11 cellular contexts compared by ENCODE assay signal in genomic region chr3:171481011-171481410, GRCh38. TPM values are rescaled to one million over a fixed set of nuclear protein-coding genes. Genes with fewer than 3 reads are reported as not detected.
DNase-seq lines count a peak whose midpoint lies in the region; ATAC-seq and TF ChIP-seq lines count a peak whose summit lies in the region.
"Had no signal": no experiment of that assay in that cellular context is flagged by ENCODE, and none has a peak within 500 bp of the region (broad histone marks: within the 10 kb centered on the region; RNA-seq: fewer than 3 reads in every experiment).

No MANE protein-coding gene starts in this region.

- H3K9me3 Mint-ChIP-seq in GM23338 (no peaks in the 10 kb centered on the region), glutamatergic neuron (ENCODE audit: unreplicated experiment) (no peaks in the 10 kb centered on the region)
- H3K9me3 Mint-ChIP-seq in activated CD8-positive, alpha-beta T cell treated with anti-CD3 and anti-CD28 coated beads for 36 hours: no peaks in the 10 kb centered on the region
- H3K9me3 Mint-ChIP-seq in stimulated activated effector memory CD8-positive, alpha-beta T cell treated with anti-CD3 and anti-CD28 coated beads, Interleukin-12 subunit alpha, Interleukin-12 subunit beta, amount 100 ng/mL, for 72 hours: no peaks in the 10 kb centered on the region

- no peak overlapping the region for H3K4me3 ChIP-seq in left ventricle myocardium inferior
- no peak overlapping the region for H3K4me3 ChIP-seq in GM23338
- no peak overlapping the region for H3K4me3 ChIP-seq in upper lobe of left lung

- H3K4me1 ChIP-seq in left ventricle myocardium inferior: peaks cover 7% of the 10 kb centered on the region
- H3K4me1 ChIP-seq in GM23338 (ENCODE audit: insufficient read depth): no peaks in the 10 kb centered on the region
- no peaks in the 10 kb centered on the region for H3K4me1 ChIP-seq in upper lobe of left lung

- peak overlapping the region; percentile 16; the same call in 1 of the 2 replicates for H2AFZ ChIP-seq in GM23338

- H3K27ac Mint-ChIP-seq in GM23338 (no peak overlapping the region), glutamatergic neuron (ENCODE audit: unreplicated experiment) (no peak overlapping the region)
- peak overlapping the region; percentile 82 for H3K27ac Mint-ChIP-seq in activated CD8-positive, alpha-beta T cell treated with anti-CD3 and anti-CD28 coated beads for 36 hours
- peak overlapping the region; percentile 1 for H3K27ac Mint-ChIP-seq in stimulated activated effector memory CD8-positive, alpha-beta T cell treated with anti-CD3 and anti-CD28 coated beads, Interleukin-12 subunit alpha, Interleukin-12 subunit beta, amount 100 ng/mL, for 72 hours

- POLR2A ChIA-PET in activated CD8-positive, alpha-beta T cell treated with anti-CD3 and anti-CD28 coated beads for 36 hours (lab: Charles Lee): interaction anchor here (1.8 kb wide), 1 partner anchor 20 kb away, joined by 12 read pairs; the partner anchor contains the start of gene TNIK

- no peak for DNase-seq in Right ventricle myocardium inferior (ENCODE audit: missing footprints)
- DNase-seq in left ventricle myocardium inferior: no peak
- DNase-seq in GM23338 (ENCODE audit: low spot score): no peak
- no peak for DNase-seq in activated CD8-positive, alpha-beta T cell treated with anti-CD3 and anti-CD28 coated beads for 36 hours
- no peak for DNase-seq in stimulated activated effector memory CD8-positive, alpha-beta T cell treated with anti-CD3 and anti-CD28 coated beads, Interleukin-12 subunit alpha, Interleukin-12 subunit beta, amount 100 ng/mL, for 72 hours (ENCODE audit: low spot score in 2 of 2)
- no peak for DNase-seq in upper lobe of left lung
- DNase-seq in glutamatergic neuron: no peak
- DNase-seq in GM13976 (ENCODE audit: low spot score): no peak
- DNase-seq: DMS79 treated with DMSO at 0.1 percent for 48 hours; NCI-H2171 treated with DMSO at 0.1 percent for 48 hours; stimulated activated CD4-positive, alpha-beta T cell treated with anti-CD3 and anti-CD28 coated beads, Interleukin-2, amount 100 ng/mL, for 24 hours had no signal

- CTCF ChIA-PET in activated CD8-positive, alpha-beta T cell treated with anti-CD3 and anti-CD28 coated beads for 36 hours (lab: Charles Lee): interaction anchor here (1.0 to 1.1 kb wide), 2 partner anchors 9 kb away, joined by 3 to 4 read pairs; no protein-coding TSS in a partner anchor

- H3K27ac ChIP-seq in left ventricle myocardium inferior (replicated peaks) (no peak overlapping the region), GM23338 (ENCODE audit: low read depth) (no peak overlapping the region), upper lobe of left lung (no peak overlapping the region)

- no peaks in the 10 kb centered on the region for H3K27me3 ChIP-seq in left ventricle myocardium inferior (ENCODE audit: low read depth)
- no peaks in the 10 kb centered on the region for H3K27me3 ChIP-seq in GM23338 (ENCODE audit: insufficient read depth)
- H3K27me3 ChIP-seq in upper lobe of left lung: no peaks in the 10 kb centered on the region

- no peaks in the 10 kb centered on the region for H3F3A ChIP-seq in GM23338 (replicated peaks; ENCODE audit: low read depth)

- intact Hi-C loops in Right ventricle myocardium inferior (cut with DNase I) (no loop called here), left ventricle myocardium inferior (cut with micrococcal nuclease) (no loop called here)
- intact Hi-C loops in activated CD8-positive, alpha-beta T cell treated with anti-CD3 and anti-CD28 coated beads for 36 hours (cut with micrococcal nuclease): no loop called here

- in situ Hi-C loops in GM13976 (cut with MboI; ENCODE audit: low sequenced_read_pairs, unreplicated experiment): no loop called here

- no peak for TF ChIP-seq CTCF in left ventricle myocardium inferior (IDR thresholded peaks at IDR 0.05; ENCODE audit: borderline replicate concordance)
- no peak for TF ChIP-seq CTCF in GM23338 (conservative IDR thresholded peaks at IDR 0.05; ENCODE audit: low read depth in 2 of 2)
- TF ChIP-seq CTCF in activated CD8-positive, alpha-beta T cell treated with anti-CD3 and anti-CD28 coated beads for 36 hours (IDR thresholded peaks at IDR 0.05): no peak
- no peak for TF ChIP-seq CTCF in upper lobe of left lung (IDR thresholded peaks at IDR 0.05)
- TF ChIP-seq CTCF in glutamatergic neuron (IDR thresholded peaks at IDR 0.05; ENCODE audit: partially characterized antibody, unreplicated experiment): no peak
- no peak for TF ChIP-seq CTCF in GM13976 (IDR thresholded peaks at IDR 0.05; ENCODE audit: borderline replicate concordance, control extremely low read depth, extremely low read depth, insufficient read depth, missing control alignments)

- no peak overlapping the region for H3K4me2 ChIP-seq in GM23338

- no peaks in the 10 kb centered on the region for H3K36me3 ChIP-seq in left ventricle myocardium inferior
- H3K36me3 ChIP-seq in GM23338 (ENCODE audit: insufficient read depth): no peaks in the 10 kb centered on the region
- H3K36me3 ChIP-seq in upper lobe of left lung: no peaks in the 10 kb centered on the region

- no peaks in the 10 kb centered on the region for H3K4me1 Mint-ChIP-seq in GM23338
- H3K4me1 Mint-ChIP-seq in activated CD8-positive, alpha-beta T cell treated with anti-CD3 and anti-CD28 coated beads for 36 hours (ENCODE audit: low read depth): peaks cover 15% of the 10 kb centered on the region
- H3K4me1 Mint-ChIP-seq in stimulated activated effector memory CD8-positive, alpha-beta T cell treated with anti-CD3 and anti-CD28 coated beads, Interleukin-12 subunit alpha, Interleukin-12 subunit beta, amount 100 ng/mL, for 72 hours: peaks cover 13% of the 10 kb centered on the region
- H3K4me1 Mint-ChIP-seq in glutamatergic neuron (ENCODE audit: low read depth, unreplicated experiment): no peaks in the 10 kb centered on the region

- TF ChIP-seq POLR2A in upper lobe of left lung (IDR thresholded peaks at IDR 0.05): no peak

- no peaks in the 10 kb centered on the region for H3K36me3 Mint-ChIP-seq in GM23338 (ENCODE audit: low read depth)
- H3K36me3 Mint-ChIP-seq in activated CD8-positive, alpha-beta T cell treated with anti-CD3 and anti-CD28 coated beads for 36 hours (ENCODE audit: low read depth): no peaks in the 10 kb centered on the region
- H3K36me3 Mint-ChIP-seq in stimulated activated effector memory CD8-positive, alpha-beta T cell treated with anti-CD3 and anti-CD28 coated beads, Interleukin-12 subunit alpha, Interleukin-12 subunit beta, amount 100 ng/mL, for 72 hours: no peaks in the 10 kb centered on the region
- no peaks in the 10 kb centered on the region for H3K36me3 Mint-ChIP-seq in glutamatergic neuron (ENCODE audit: unreplicated experiment)

- no peaks in the 10 kb centered on the region for H3K79me2 ChIP-seq in GM23338 (replicated peaks; ENCODE audit: insufficient read depth)

- H3K9me3 ChIP-seq in left ventricle myocardium inferior (replicated peaks) (peaks cover 5% of the 10 kb centered on the region), upper lobe of left lung (no peaks in the 10 kb centered on the region)

- no peak overlapping the region for H3K4me3 Mint-ChIP-seq in GM23338
- peak overlapping the region; percentile 19 for H3K4me3 Mint-ChIP-seq in activated CD8-positive, alpha-beta T cell treated with anti-CD3 and anti-CD28 coated beads for 36 hours
- peak overlapping the region; percentile 14 for H3K4me3 Mint-ChIP-seq in stimulated activated effector memory CD8-positive, alpha-beta T cell treated with anti-CD3 and anti-CD28 coated beads, Interleukin-12 subunit alpha, Interleukin-12 subunit beta, amount 100 ng/mL, for 72 hours
- no peak overlapping the region for H3K4me3 Mint-ChIP-seq in glutamatergic neuron (ENCODE audit: unreplicated experiment)

- ATAC-seq in Right ventricle myocardium inferior (peak; percentile 56), GM23338 (no peak), upper lobe of left lung (ENCODE audit: low FRiP score in 2 of 2) (no peak)
- ATAC-seq in activated CD8-positive, alpha-beta T cell treated with anti-CD3 and anti-CD28 coated beads for 36 hours: no peak
- no peak for ATAC-seq in stimulated activated effector memory CD8-positive, alpha-beta T cell treated with anti-CD3 and anti-CD28 coated beads, Interleukin-12 subunit alpha, Interleukin-12 subunit beta, amount 100 ng/mL, for 72 hours

- WGBS in upper lobe of left lung, 2 donors: 89 to 95% methylated on average over 1 of the region's 1 CpG

- no peaks in the 10 kb centered on the region for H4K20me1 ChIP-seq in GM23338 (replicated peaks; ENCODE audit: insufficient read depth)

- H3K27me3 Mint-ChIP-seq in GM23338 (ENCODE audit: insufficient read depth, low read depth, poor library complexity) (peaks cover 3% of the 10 kb centered on the region), glutamatergic neuron (ENCODE audit: unreplicated experiment) (peaks cover 1% of the 10 kb centered on the region)
- H3K27me3 Mint-ChIP-seq in activated CD8-positive, alpha-beta T cell treated with anti-CD3 and anti-CD28 coated beads for 36 hours: no peaks in the 10 kb centered on the region

- TF ChIP-seq EP300 in upper lobe of left lung (IDR thresholded peaks at IDR 0.05): no peak

- no peaks in the 10 kb centered on the region for H3K9me2 ChIP-seq in GM23338 (ENCODE audit: insufficient read depth)

TF ChIP-seq in GM23338, 12 proteins besides CTCF, POLR2A, EP300 and RAD21:
- no peak for TF ChIP-seq CREB1 (CRISPR knock-in tag; IDR thresholded peaks at IDR 0.05; ENCODE audit: low read depth)
- TF ChIP-seq NANOG (IDR thresholded peaks at IDR 0.05; ENCODE audit: borderline replicate concordance): no peak
- no peak for TF ChIP-seq EZH2phosphoT487 (IDR thresholded peaks at IDR 0.05; ENCODE audit: unreplicated experiment)
- TF ChIP-seq ETS1 (IDR thresholded peaks at IDR 0.05): no peak

RNA-seq across cellular contexts. Expression of gene TNIK, which starts 20.8 kb away (rescaled TPM):
- total RNA-seq in Right ventricle myocardium inferior (29.1 TPM), left ventricle myocardium inferior (28.6 TPM), upper lobe of left lung (10 to 100 TPM; 23.2 to 74.4 (median 38.3) TPM), glutamatergic neuron (ENCODE audit: unreplicated experiment) (1.5 TPM)
- 34.3 and 49.2 TPM in 2 replicates for total RNA-seq in GM23338 (2014; rRNA removed; shearing (Covaris generic))
- polyA plus RNA-seq in GM23338 (2016; fragmentation: Nextera tagmentation; extraction: Ambion mirVana): 14.1 and 14.6 TPM in 2 replicates
- total RNA-seq in activated CD8-positive, alpha-beta T cell treated with anti-CD3 and anti-CD28 coated beads for 36 hours: 10 to 100 TPM; 25.1 to 28.8 TPM

Comparison
In these comparisons a context has a peak if more than half of its experiments do, and no peak if none do; other contexts are left out.
1. H3K27ac Mint-ChIP-seq: peak in activated CD8-positive, alpha-beta T cell treated with anti-CD3 and anti-CD28 coated beads for 36 hours (single experiment) and stimulated activated effector memory CD8-positive, alpha-beta T cell treated with anti-CD3 and anti-CD28 coated beads, Interleukin-12 subunit alpha, Interleukin-12 subunit beta, amount 100 ng/mL, for 72 hours (single experiment); none in GM23338 (single experiment) and glutamatergic neuron (single experiment).
2. H3K4me3 Mint-ChIP-seq: peak in activated CD8-positive, alpha-beta T cell treated with anti-CD3 and anti-CD28 coated beads for 36 hours (single experiment) and stimulated activated effector memory CD8-positive, alpha-beta T cell treated with anti-CD3 and anti-CD28 coated beads, Interleukin-12 subunit alpha, Interleukin-12 subunit beta, amount 100 ng/mL, for 72 hours (single experiment); none in GM23338 (single experiment) and glutamatergic neuron (single experiment).